Comparison of ENCODE assay signal across 24 cellular contexts in the genomic region with DNA sequence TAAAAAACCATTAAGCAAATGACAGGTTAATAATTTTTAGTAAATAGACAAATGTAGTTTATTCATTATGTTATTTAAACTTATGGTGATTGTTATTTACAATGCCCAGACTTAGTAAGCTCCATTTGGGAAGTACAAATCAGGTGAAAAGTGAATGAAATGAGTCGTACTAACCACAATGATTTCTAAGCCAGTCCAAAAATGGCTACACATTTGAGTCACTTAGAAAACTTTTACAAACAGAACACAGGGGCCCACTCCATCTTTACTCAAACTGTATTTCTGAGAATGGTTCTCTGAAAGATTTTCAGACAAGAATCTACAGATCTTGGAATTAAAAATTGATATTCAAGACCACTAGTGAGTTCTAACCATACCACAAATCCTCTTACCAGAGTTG.
A peak's percentile ranks its signal among the peaks of the same experiment; 100 is the strongest.
DNase-seq lines count a peak whose midpoint lies in the region; ATAC-seq and FAIRE-seq lines count a peak whose summit lies in the region.
"Had no signal": no experiment of that assay in that cellular context is flagged by ENCODE, and none has a peak within 500 bp of the region (broad histone marks: within the 10 kb centered on the region; RNA-seq: fewer than 3 reads in every experiment).

No MANE protein-coding gene starts in this region.

- no peak for FAIRE-seq in RCC 7860 (lab: Jason Lieb, UNC)
- FAIRE-seq: kidney had no signal

- in situ Hi-C loops in G401 (cut with HindIII; ENCODE audit: low sequenced_read_pairs), result no loop called here

- ATAC-seq in GM19351 (IDR thresholded peaks at IDR 0.05; ENCODE audit: unreplicated experiment) (peak; percentile 80), HG02759 (IDR thresholded peaks at IDR 0.05; ENCODE audit: unreplicated experiment) (peak; percentile 68), HG03520 (IDR thresholded peaks at IDR 0.05; ENCODE audit: unreplicated experiment) (peak; percentile 64)
- ATAC-seq: activated CD8-positive, alpha-beta memory T cell treated with anti-CD3 and anti-CD28 coated beads, Interleukin-2, amount 10 ng/mL, durations not matched to agents 7 days and 5 days; Panc1 had no signal

- DNase-seq in G401 (ENCODE audit: low spot score) (no peak), NCI-H345 (lab: John Stamatoyannopoulos, UW) (no peak), RCC 7860 (ENCODE audit: low spot score) (no peak), EL (no peak)
- DNase-seq: activated CD4-positive, alpha-beta T cell treated with anti-CD3 and anti-CD28 coated beads, Interleukin-2, amount 10 ng/mL, durations not matched to agents 24 days and 14 days; activated CD8-positive, alpha-beta memory T cell treated with anti-CD3 and anti-CD28 coated beads, Interleukin-2, amount 10 ng/mL, durations not matched to agents 7 days and 5 days; AML-193; Caco-2; DND-41; effector memory CD4-positive, alpha-beta T cell; esophagus squamous epithelium; KG1; kidney; MV-4-11; NCI-H1694 treated with DMSO at 0.1 percent for 48 hours; NCI-H226; occipital lobe; stimulated activated CD4-positive, alpha-beta T cell treated with anti-CD3 and anti-CD28 coated beads, Interleukin-4, amount 100 ng/mL, for 24 hours; stomach; transverse colon had no signal
